Comparison of ENCODE assay signal across 1 cellular context in genomic region chr1:32724678-32725594, GRCh38.
TF ChIP-seq lines count a peak whose summit lies in the region.

No MANE protein-coding gene starts in this region.

TF ChIP-seq in K562, 482 proteins besides CTCF, POLR2A, EP300 and RAD21 (continued from another document):
- TF ChIP-seq ZNF766 (CRISPR knock-in tag; conservative IDR thresholded peaks at IDR 0.05) = peak; percentile 88
- 0 out of 2 replicates have a peak, but pooled peaks have one; percentile 11 for TF ChIP-seq SMC3 (conservative IDR thresholded peaks at IDR 0.05; ENCODE audit: insufficient read depth, low read depth, low read length)
- TF ChIP-seq, protein P1, sequence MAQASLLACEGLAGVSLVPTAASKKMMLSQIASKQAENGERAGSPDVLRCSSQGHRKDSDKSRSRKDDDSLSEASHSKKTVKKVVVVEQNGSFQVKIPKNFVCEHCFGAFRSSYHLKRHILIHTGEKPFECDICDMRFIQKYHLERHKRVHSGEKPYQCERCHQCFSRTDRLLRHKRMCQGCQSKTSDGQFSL (CRISPR knock-in tag; IDR thresholded peaks at IDR 0.05) = no peak
- TF ChIP-seq, protein P1 (tag; IDR thresholded peaks at IDR 0.05) = 0 out of 4 replicates have a peak, but pooled peaks of 1 of the 2 experiments have one; percentile 40
- peak; percentile 40 to 61 for TF ChIP-seq NRF1 (conservative IDR thresholded peaks at IDR 0.05 in 1 of 2, IDR thresholded peaks at IDR 0.05 in 1 of 2)
- TF ChIP-seq JUND (IDR thresholded peaks at IDR 0.05; ENCODE audit: borderline replicate concordance, low read depth, low read length) = peak; percentile 95
- TF ChIP-seq JUND (tag; IDR thresholded peaks at IDR 0.05; ENCODE audit: borderline replicate concordance, low read depth, low read length) = peak; percentile 87; the same call in 1 of the 3 replicates
- TF ChIP-seq, protein P2, sequence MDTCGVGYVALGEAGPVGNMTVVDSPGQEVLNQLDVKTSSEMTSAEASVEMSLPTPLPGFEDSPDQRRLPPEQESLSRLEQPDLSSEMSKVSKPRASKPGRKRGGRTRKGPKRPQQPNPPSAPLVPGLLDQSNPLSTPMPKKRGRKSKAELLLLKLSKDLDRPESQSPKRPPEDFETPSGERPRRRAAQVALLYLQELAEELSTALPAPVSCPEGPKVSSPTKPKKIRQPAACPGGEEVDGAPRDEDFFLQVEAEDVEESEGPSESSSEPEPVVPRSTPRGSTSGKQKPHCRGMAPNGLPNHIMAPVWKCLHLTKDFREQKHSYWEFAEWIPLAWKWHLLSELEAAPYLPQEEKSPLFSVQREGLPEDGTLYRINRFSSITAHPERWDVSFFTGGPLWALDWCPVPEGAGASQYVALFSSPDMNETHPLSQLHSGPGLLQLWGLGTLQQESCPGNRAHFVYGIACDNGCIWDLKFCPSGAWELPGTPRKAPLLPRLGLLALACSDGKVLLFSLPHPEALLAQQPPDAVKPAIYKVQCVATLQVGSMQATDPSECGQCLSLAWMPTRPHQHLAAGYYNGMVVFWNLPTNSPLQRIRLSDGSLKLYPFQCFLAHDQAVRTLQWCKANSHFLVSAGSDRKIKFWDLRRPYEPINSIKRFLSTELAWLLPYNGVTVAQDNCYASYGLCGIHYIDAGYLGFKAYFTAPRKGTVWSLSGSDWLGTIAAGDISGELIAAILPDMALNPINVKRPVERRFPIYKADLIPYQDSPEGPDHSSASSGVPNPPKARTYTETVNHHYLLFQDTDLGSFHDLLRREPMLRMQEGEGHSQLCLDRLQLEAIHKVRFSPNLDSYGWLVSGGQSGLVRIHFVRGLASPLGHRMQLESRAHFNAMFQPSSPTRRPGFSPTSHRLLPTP (IDR thresholded peaks at IDR 0.05; ENCODE audit: borderline replicate concordance, extremely low read depth, insufficient read length) = no peak
- TF ChIP-seq, protein P3, sequence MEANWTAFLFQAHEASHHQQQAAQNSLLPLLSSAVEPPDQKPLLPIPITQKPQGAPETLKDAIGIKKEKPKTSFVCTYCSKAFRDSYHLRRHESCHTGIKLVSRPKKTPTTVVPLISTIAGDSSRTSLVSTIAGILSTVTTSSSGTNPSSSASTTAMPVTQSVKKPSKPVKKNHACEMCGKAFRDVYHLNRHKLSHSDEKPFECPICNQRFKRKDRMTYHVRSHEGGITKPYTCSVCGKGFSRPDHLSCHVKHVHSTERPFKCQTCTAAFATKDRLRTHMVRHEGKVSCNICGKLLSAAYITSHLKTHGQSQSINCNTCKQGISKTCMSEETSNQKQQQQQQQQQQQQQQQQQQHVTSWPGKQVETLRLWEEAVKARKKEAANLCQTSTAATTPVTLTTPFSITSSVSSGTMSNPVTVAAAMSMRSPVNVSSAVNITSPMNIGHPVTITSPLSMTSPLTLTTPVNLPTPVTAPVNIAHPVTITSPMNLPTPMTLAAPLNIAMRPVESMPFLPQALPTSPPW (CRISPR knock-in tag; IDR thresholded peaks at IDR 0.05) = peak; percentile 90
- 0 out of 2 replicates have a peak, but pooled peaks have one; percentile 26 for TF ChIP-seq DIDO1 (tag; IDR thresholded peaks at IDR 0.05; ENCODE audit: low read depth)
- TF ChIP-seq ZBTB2 (IDR thresholded peaks at IDR 0.05) = peak; percentile 85; the same call in 1 of the 2 replicates
- TF ChIP-seq POLR2AphosphoS5 (IDR thresholded peaks at IDR 0.05; ENCODE audit: control insufficient read depth, insufficient read depth, low read depth, low read length) = no peak
- TF ChIP-seq, protein P4, sequence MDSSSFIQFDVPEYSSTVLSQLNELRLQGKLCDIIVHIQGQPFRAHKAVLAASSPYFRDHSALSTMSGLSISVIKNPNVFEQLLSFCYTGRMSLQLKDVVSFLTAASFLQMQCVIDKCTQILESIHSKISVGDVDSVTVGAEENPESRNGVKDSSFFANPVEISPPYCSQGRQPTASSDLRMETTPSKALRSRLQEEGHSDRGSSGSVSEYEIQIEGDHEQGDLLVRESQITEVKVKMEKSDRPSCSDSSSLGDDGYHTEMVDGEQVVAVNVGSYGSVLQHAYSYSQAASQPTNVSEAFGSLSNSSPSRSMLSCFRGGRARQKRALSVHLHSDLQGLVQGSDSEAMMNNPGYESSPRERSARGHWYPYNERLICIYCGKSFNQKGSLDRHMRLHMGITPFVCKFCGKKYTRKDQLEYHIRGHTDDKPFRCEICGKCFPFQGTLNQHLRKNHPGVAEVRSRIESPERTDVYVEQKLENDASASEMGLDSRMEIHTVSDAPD (CRISPR knock-in tag; IDR thresholded peaks at IDR 0.05) = no peak
- peak; percentile 90 for TF ChIP-seq NEUROD1 (IDR thresholded peaks at IDR 0.05; ENCODE audit: borderline replicate concordance, low read depth, low read length, partially characterized antibody)
- no peak for TF ChIP-seq BRCA1 (IDR thresholded peaks at IDR 0.05)
- TF ChIP-seq BRCA1 (CRISPR knock-in tag; IDR thresholded peaks at IDR 0.05) = peak; percentile 95; the same call in 1 of the 2 replicates
- peak; percentile 100 for TF ChIP-seq NFE2 (IDR thresholded peaks at IDR 0.05; ENCODE audit: low read depth)
- no peak for TF ChIP-seq MCM5 (IDR thresholded peaks at IDR 0.05; ENCODE audit: low read depth)
- TF ChIP-seq CHD2 (IDR thresholded peaks at IDR 0.05; ENCODE audit: low read depth, low read length) = 0 out of 2 replicates have a peak, but pooled peaks have one; percentile 14
- TF ChIP-seq KAT2B (IDR thresholded peaks at IDR 0.05; ENCODE audit: low read depth, low read length) = no peak
- TF ChIP-seq TEAD4 (IDR thresholded peaks at IDR 0.05; ENCODE audit: low read length) = peak; percentile 67
- TF ChIP-seq TEAD4 (CRISPR knock-in tag; IDR thresholded peaks at IDR 0.05; ENCODE audit: borderline replicate concordance) = no peak
- peak; percentile 83 for TF ChIP-seq KLF13 (tag; IDR thresholded peaks at IDR 0.05; ENCODE audit: borderline replicate concordance, low read depth)
- peak; percentile 94 for TF ChIP-seq ARID1B (IDR thresholded peaks at IDR 0.05)
- no peak for TF ChIP-seq CREB1 (IDR thresholded peaks at IDR 0.05)
- TF ChIP-seq CREB1 (CRISPR knock-in tag; IDR thresholded peaks at IDR 0.05) = no peak
- TF ChIP-seq ZNF584 (CRISPR knock-in tag; IDR thresholded peaks at IDR 0.05; ENCODE audit: low read depth) = peak; percentile 69; the same call in 1 of the 2 replicates
- TF ChIP-seq FOXJ2 (tag; IDR thresholded peaks at IDR 0.05) = peak; percentile 64
- TF ChIP-seq SMAD4 (CRISPR knock-in tag; conservative IDR thresholded peaks at IDR 0.05) = peak; percentile 94
